ENCODE assay signal across 17 cellular contexts in genomic region chr2:40546792-40547191, GRCh38.
DNase-seq lines count a peak whose midpoint lies in the region; ATAC-seq and TF ChIP-seq lines count a peak whose summit lies in the region.
"Had no signal": no experiment of that assay in that cellular context is flagged by ENCODE, and none has a peak within 500 bp of the region (broad histone marks: within the 10 kb centered on the region; RNA-seq: fewer than 3 reads in every experiment).

No MANE protein-coding gene starts in this region.

- H3K4me3 ChIP-seq in Karpas-422 (ENCODE audit: low read length) = no peak overlapping the region
- no peak overlapping the region for H3K4me3 ChIP-seq in PC-9
- H3K4me3 ChIP-seq: BLaER1 treated with 17β-estradiol and CSF1 and Interleukin-3, amounts not matched to agents 10 nM and 100 nM; GM23248 had no signal

- H3K9me3 ChIP-seq in Karpas-422 (ENCODE audit: low read length) (no peaks in the 10 kb centered on the region), PC-9 (ENCODE audit: insufficient read depth, low read depth) (no peaks in the 10 kb centered on the region)
- H3K9me3 ChIP-seq: BLaER1 treated with 17β-estradiol and CSF1 and Interleukin-3, amounts not matched to agents 10 nM and 100 nM had no signal

- no TSS peak for BruUV-seq in PC-9 (replicated peaks; lab: Mats Ljungman, UMichigan)

- no peaks in the 10 kb centered on the region for H3K9me2 ChIP-seq in Karpas-422 (replicated peaks; ENCODE audit: insufficient read depth, low read length)
- no peaks in the 10 kb centered on the region for H3K9me2 ChIP-seq in PC-9 (ENCODE audit: insufficient read depth)

- H3K9ac ChIP-seq in Karpas-422 (ENCODE audit: low read length) = no peak overlapping the region
- H3K9ac ChIP-seq: BLaER1 treated with 17β-estradiol and CSF1 and Interleukin-3, amounts not matched to agents 10 nM and 100 nM; GM23248 had no signal

- ATAC-seq in HG02763 (IDR thresholded peaks at IDR 0.05; ENCODE audit: unreplicated experiment) (no peak), HG03108 (IDR thresholded peaks at IDR 0.05; ENCODE audit: unreplicated experiment) (no peak)
- ATAC-seq: HepG2 had no signal

- no peaks in the 10 kb centered on the region for H3K36me3 ChIP-seq in Karpas-422 (ENCODE audit: insufficient read depth, low read length)
- no peaks in the 10 kb centered on the region for H3K36me3 ChIP-seq in PC-9 (ENCODE audit: low read depth)
- H3K36me3 ChIP-seq: BLaER1 treated with 17β-estradiol and CSF1 and Interleukin-3, amounts not matched to agents 10 nM and 100 nM had no signal

- H3K79me2 ChIP-seq in Karpas-422 (ENCODE audit: low read length) (no peaks in the 10 kb centered on the region), PC-9 (ENCODE audit: low read depth) (no peaks in the 10 kb centered on the region)

- no peaks in the 10 kb centered on the region for H3F3A ChIP-seq in PC-9 (ENCODE audit: insufficient read depth, low read depth)

- intact Hi-C loops in PC-9 (cut with micrococcal nuclease; ENCODE audit: unreplicated experiment) = no loop called here

- TF ChIP-seq CTCF in PC-9 (conservative IDR thresholded peaks at IDR 0.05) = no peak

- CTCF ChIA-PET in PC-9 (lab: Charles Lee) = no interaction called here

- no peak overlapping the region for H3K27ac ChIP-seq in Karpas-422 (ENCODE audit: low read length)
- no peak overlapping the region for H3K27ac ChIP-seq in PC-9
- H3K27ac ChIP-seq: BLaER1 treated with 17β-estradiol and CSF1 and Interleukin-3, amounts not matched to agents 10 nM and 100 nM; GM23248 had no signal

- H2AFZ ChIP-seq in Karpas-422 (ENCODE audit: low read length) = no peak overlapping the region
- 0 out of 2 replicates have a peak overlapping the region, but pooled peaks have one; percentile 23 for H2AFZ ChIP-seq in PC-9
- H2AFZ ChIP-seq: GM23248 had no signal

- H3K4me1 ChIP-seq in Karpas-422 (ENCODE audit: low read length) (no peaks in the 10 kb centered on the region), PC-9 (replicated peaks; ENCODE audit: insufficient read depth) (no peaks in the 10 kb centered on the region)
- H3K4me1 ChIP-seq: BLaER1 treated with 17β-estradiol and CSF1 and Interleukin-3, amounts not matched to agents 10 nM and 100 nM had no signal

- DNase-seq in CD1c-positive myeloid dendritic cell (ENCODE audit: extremely low spot score) = peak; percentile 17
- DNase-seq in Karpas-422 = peak; percentile 33
- no peak for DNase-seq in PC-9
- peak; percentile 24 for DNase-seq in left kidney (ENCODE audit: low read depth, low spot score)
- DNase-seq in putamen (ENCODE audit: low spot score) = no peak
- DNase-seq in activated CD4-positive, alpha-beta T cell treated with anti-CD3 and anti-CD28 coated beads for 4 hours = no peak
- DNase-seq: 8988T; CD4-positive, alpha-beta T cell; DMS153; DMS79 treated with DMSO at 0.1 percent for 48 hours; EL; GM23248; H7 had no signal

- POLR2A ChIA-PET in PC-9 (lab: Charles Lee; ENCODE audit: unreplicated experiment) = no interaction called here

- H3K4me2 ChIP-seq in Karpas-422 (ENCODE audit: low read depth, low read length, poor library complexity, severe bottlenecking) (no peak overlapping the region), PC-9 (no peak overlapping the region)
- H3K4me2 ChIP-seq: BLaER1 treated with 17β-estradiol and CSF1 and Interleukin-3, amounts not matched to agents 10 nM and 100 nM had no signal

- no peaks in the 10 kb centered on the region for H4K20me1 ChIP-seq in Karpas-422 (ENCODE audit: insufficient read depth, low read depth, low read length)
- H4K20me1 ChIP-seq in PC-9 (ENCODE audit: insufficient read depth) = no peaks in the 10 kb centered on the region
- H4K20me1 ChIP-seq: BLaER1 treated with 17β-estradiol and CSF1 and Interleukin-3, amounts not matched to agents 10 nM and 100 nM had no signal

- H3K27me3 ChIP-seq in Karpas-422 (ENCODE audit: low read length) = no peaks in the 10 kb centered on the region
- no peaks in the 10 kb centered on the region for H3K27me3 ChIP-seq in PC-9 (ENCODE audit: insufficient read depth, low read depth)
- H3K27me3 ChIP-seq: BLaER1 treated with 17β-estradiol and CSF1 and Interleukin-3, amounts not matched to agents 10 nM and 100 nM had no signal

Comparison
In these comparisons a context has a peak if more than half of its experiments do, and no peak if none do; other contexts are left out.
1. DNase-seq: peak in CD1c-positive myeloid dendritic cell (single experiment), Karpas-422 (single experiment) and left kidney (single experiment); none in PC-9 (0 of 2), putamen (single experiment) and activated CD4-positive, alpha-beta T cell treated with anti-CD3 and anti-CD28 coated beads for 4 hours (0 of 2).